ENCODE assay signal across 9 cellular contexts in the genomic region with DNA sequence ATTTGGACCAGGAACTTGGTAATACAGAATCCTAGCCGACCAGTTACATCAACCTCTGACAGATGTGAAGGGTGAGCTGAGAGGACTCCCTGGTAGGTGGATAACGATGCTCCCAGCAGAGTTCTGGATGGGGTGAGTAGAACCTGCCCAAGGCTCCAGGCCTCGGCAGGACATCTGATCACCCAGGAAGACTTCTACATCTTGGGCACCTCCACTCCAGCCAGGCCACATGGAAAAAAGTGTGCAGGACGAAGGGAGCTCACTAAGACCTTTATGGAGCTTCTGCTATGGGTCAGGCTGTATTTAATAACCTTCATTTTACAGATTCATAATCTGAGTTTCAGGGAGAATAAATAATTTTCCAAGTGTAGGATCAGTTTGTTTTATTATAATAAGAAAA.
"Had no signal": no experiment of that assay in that cellular context is flagged by ENCODE, and none has a peak within 500 bp of the region (broad histone marks: within the 10 kb centered on the region; RNA-seq: fewer than 3 reads in every experiment).

No MANE protein-coding gene starts in this region.

- H3K9me3 ChIP-seq: HAP-1 had no signal

- H3K4me1 ChIP-seq: HAP-1 had no signal

- DNase-seq: GM23248, GOT3, H7, H9, HCEC 1CT, HFFc6 had no signal

- H3K4me3 Mint-ChIP-seq: GM23338, H9, HFFc6 had no signal

- H3K4me2 ChIP-seq: GM23338 had no signal

- ATAC-seq: GM23338, HCT116 had no signal

- H3K4me3 ChIP-seq: GM23248, GM23338, HAP-1 had no signal

- H3K27ac Mint-ChIP-seq: GM23338, H9, HFFc6 had no signal

- H3K9ac ChIP-seq: GM23248 had no signal

- H3K4me1 Mint-ChIP-seq: GM23338, H9 had no signal

- H3K36me3 ChIP-seq: HAP-1 had no signal

- H2AFZ ChIP-seq: GM23248, GM23338 had no signal
